ENCODE assay signal across 18 cellular contexts in genomic region chr1:997728-998050, GRCh38. TPM values are rescaled to one million over a fixed set of nuclear protein-coding genes. Genes with fewer than 3 reads are reported as not detected.
DNase-seq lines count a peak whose midpoint lies in the region; ATAC-seq and TF ChIP-seq lines count a peak whose summit lies in the region.
"Had no signal": no experiment of that assay in that cellular context is flagged by ENCODE, and none has a peak within 500 bp of the region (broad histone marks: within the 10 kb centered on the region; RNA-seq: fewer than 3 reads in every experiment).

No MANE protein-coding gene starts in this region.

- no peak overlapping the region for H3K4me3 ChIP-seq in SK-N-SH (ENCODE audit: low read depth in 2 of 2, low read length in 1 of 2)
- H3K4me3 ChIP-seq in endodermal cell (ENCODE audit: low read length), result peak overlapping the region; percentile 72
- H3K4me3 ChIP-seq: body of pancreas had no signal

- H3K36me3 Mint-ChIP-seq in endodermal cell (ENCODE audit: low read depth), result no peaks in the 10 kb centered on the region
- no peaks in the 10 kb centered on the region for H3K36me3 Mint-ChIP-seq in stimulated activated memory B cell treated with anti-CD40 and anti-IgM and Interleukin-4, amounts not matched to agents 10 μg/mL and 1 μg/mL and 100 μg/mL, for 72 hours
- H3K36me3 Mint-ChIP-seq: CD8-positive, alpha-beta T cell had no signal

- H4K20me1 ChIP-seq in SK-N-SH (ENCODE audit: insufficient read depth), result no peaks in the 10 kb centered on the region

- H3K4me1 Mint-ChIP-seq in endodermal cell, result peaks cover 3% of the 10 kb centered on the region
- peaks cover 25% of the 10 kb centered on the region for H3K4me1 Mint-ChIP-seq in stimulated activated memory B cell treated with anti-CD40 and anti-IgM and Interleukin-4, amounts not matched to agents 10 μg/mL and 1 μg/mL and 100 μg/mL, for 72 hours

- ATAC-seq in SK-N-SH treated with all-trans-retinoic acid at 6 μM for 48 hours (no peak), GM18907 (IDR thresholded peaks at IDR 0.05; ENCODE audit: unreplicated experiment) (no peak)
- no peak for ATAC-seq in stimulated activated memory B cell treated with anti-CD40 and anti-IgM and Interleukin-4, amounts not matched to agents 10 μg/mL and 1 μg/mL and 100 μg/mL, for 72 hours
- ATAC-seq: body of pancreas; CD8-positive, alpha-beta T cell; lower lobe of right lung; sciatic nerve had no signal

- no peaks in the 10 kb centered on the region for H3K9me3 ChIP-seq in SK-N-SH
- H3K9me3 ChIP-seq in endodermal cell (ENCODE audit: control insufficient read depth, low read length), result peaks cover 2% of the 10 kb centered on the region
- H3K9me3 ChIP-seq: body of pancreas, lower lobe of right lung, neutrophil, upper lobe of left lung had no signal

- TF ChIP-seq RAD21 in SK-N-SH (IDR thresholded peaks at IDR 0.05; ENCODE audit: low read length), result no peak

- POLR2A ChIA-PET in SK-N-SH (lab: Yijun Ruan, JAX), result no interaction called here

- no peak overlapping the region for H2AFZ ChIP-seq in SK-N-SH (ENCODE audit: low read depth)

- CTCF ChIA-PET in SK-N-SH (lab: Yijun Ruan, JAX), result interaction anchor here (0.6 to 13.2 kb wide), 7 partner anchors 8 to 92 kb away, joined by 3 to 246 read pairs (median 4); partner anchors contain the start of gene PERM1

- no peak overlapping the region for H3K4me2 ChIP-seq in SK-N-SH

- H3K27ac Mint-ChIP-seq in endodermal cell, result no peak overlapping the region
- no peak overlapping the region for H3K27ac Mint-ChIP-seq in stimulated activated memory B cell treated with anti-CD40 and anti-IgM and Interleukin-4, amounts not matched to agents 10 μg/mL and 1 μg/mL and 100 μg/mL, for 72 hours
- H3K27ac Mint-ChIP-seq: CD8-positive, alpha-beta T cell had no signal

- H3K4me1 ChIP-seq in SK-N-SH (ENCODE audit: control insufficient read depth in 1 of 2, insufficient read depth in 2 of 2, low read depth in 1 of 2, low read length in 1 of 2) (peaks cover 0 to 11% of the 10 kb centered on the region in 2 experiments; a peak in 1 of 4 replicates), endodermal cell (ENCODE audit: control insufficient read depth, insufficient read depth, low read length) (no peaks in the 10 kb centered on the region)

- no CpG with 5 or more reads among the region's 7 CpGs for WGBS in SK-N-SH (ENCODE audit: low lambda C conversion rate)
- WGBS in endodermal cell (ENCODE audit: insufficient coverage in 1 of 2, insufficient read length in 1 of 2), 2 experiments, result 65 to 70% methylated on average over 4 to 7 of the region's 7 CpGs

- H3K9me3 Mint-ChIP-seq in endodermal cell, result peaks cover 3% of the 10 kb centered on the region
- H3K9me3 Mint-ChIP-seq in stimulated activated memory B cell treated with anti-CD40 and anti-IgM and Interleukin-4, amounts not matched to agents 10 μg/mL and 1 μg/mL and 100 μg/mL, for 72 hours, result peaks cover 1% of the 10 kb centered on the region

- DNase-seq in SK-N-SH (peak; percentile 33), endodermal cell (peak; percentile 67), DMS 273 (lab: John Stamatoyannopoulos, UW; ENCODE audit: unreplicated experiment) (no peak)
- DNase-seq: activated gamma-delta T cell treated with Interleukin-2 at 50 U/mL for 16 hours; CD8-positive, alpha-beta T cell; lower lobe of right lung; NCI-H1694 treated with DMSO at 0.1 percent for 48 hours; NCI-H446 treated with DMSO at 0.1 percent for 48 hours; stimulated activated CD4-positive, alpha-beta T cell treated with anti-CD3 and anti-CD28 coated beads, Interleukin-4, amount 100 ng/mL, for 24 hours had no signal

- H3K27me3 ChIP-seq in SK-N-SH (ENCODE audit: insufficient read depth), result peaks cover 12% of the 10 kb centered on the region; the same call in 1 of the 2 replicates
- H3K27me3 ChIP-seq in endodermal cell (ENCODE audit: control insufficient read depth, insufficient read depth, low read length, poor library complexity, severe bottlenecking), result peaks cover 25% of the 10 kb centered on the region

- H3F3A ChIP-seq in SK-N-SH (replicated peaks; ENCODE audit: insufficient read depth), result no peaks in the 10 kb centered on the region

- H3K27ac ChIP-seq in SK-N-SH (ENCODE audit: low read depth in 2 of 2, low read length in 1 of 2), result no peak overlapping the region
- H3K27ac ChIP-seq in endodermal cell (ENCODE audit: low read depth, low read length), result peak overlapping the region; percentile 60
- H3K27ac ChIP-seq: lower lobe of right lung, neutrophil had no signal

- TF ChIP-seq EP300 in SK-N-SH (IDR thresholded peaks at IDR 0.05; ENCODE audit: borderline replicate concordance in 1 of 2, low read depth in 1 of 2, low read length in 1 of 2), result no peak

- peaks cover 74% of the 10 kb centered on the region for H3K27me3 Mint-ChIP-seq in endodermal cell (ENCODE audit: insufficient read depth)
- H3K27me3 Mint-ChIP-seq in stimulated activated memory B cell treated with anti-CD40 and anti-IgM and Interleukin-4, amounts not matched to agents 10 μg/mL and 1 μg/mL and 100 μg/mL, for 72 hours, result peaks cover 61% of the 10 kb centered on the region

- H3K36me3 ChIP-seq in SK-N-SH (replicated peaks in 1 of 2; ENCODE audit: control insufficient read depth in 1 of 2, insufficient read depth in 2 of 2, low read length in 1 of 2) (no peaks in the 10 kb centered on the region), endodermal cell (ENCODE audit: control insufficient read depth, insufficient read depth, low read length) (no peaks in the 10 kb centered on the region)
- H3K36me3 ChIP-seq: lower lobe of right lung, neutrophil, upper lobe of left lung had no signal

- no peaks in the 10 kb centered on the region for H3K79me2 ChIP-seq in SK-N-SH (ENCODE audit: insufficient read depth)

- TF ChIP-seq CTCF in SK-N-SH (IDR thresholded peaks at IDR 0.05), result no peak
- no peak for TF ChIP-seq CTCF in endodermal cell (conservative IDR thresholded peaks at IDR 0.05)

- no peak overlapping the region for H3K4me3 Mint-ChIP-seq in endodermal cell
- H3K4me3 Mint-ChIP-seq in stimulated activated memory B cell treated with anti-CD40 and anti-IgM and Interleukin-4, amounts not matched to agents 10 μg/mL and 1 μg/mL and 100 μg/mL, for 72 hours, result peak overlapping the region; percentile 50

- no peaks in the 10 kb centered on the region for H3K9me2 ChIP-seq in SK-N-SH

- no peak overlapping the region for H3K9ac ChIP-seq in SK-N-SH
- H3K9ac ChIP-seq in endodermal cell (ENCODE audit: extremely low read depth, low read length, poor library complexity, severe bottlenecking), result peak overlapping the region; percentile 5

TF ChIP-seq in SK-N-SH, 30 proteins besides CTCF, POLR2A, EP300 and RAD21 (continues in another document):
- TF ChIP-seq RFX5 (IDR thresholded peaks at IDR 0.05; ENCODE audit: low read length) (no peak), EZH2phosphoT487 (IDR thresholded peaks at IDR 0.05; ENCODE audit: borderline replicate concordance, low read depth) (no peak), RXRA (IDR thresholded peaks at IDR 0.05; ENCODE audit: borderline replicate concordance, low read depth) (no peak), CHD2 (IDR thresholded peaks at IDR 0.05; ENCODE audit: low read length, partially characterized antibody) (no peak), RCOR1 (IDR thresholded peaks at IDR 0.05; ENCODE audit: low read length) (no peak), POLR2AphosphoS5 (IDR thresholded peaks at IDR 0.05; ENCODE audit: low read depth, low read length) (no peak)
- TF ChIP-seq, protein P1, sequence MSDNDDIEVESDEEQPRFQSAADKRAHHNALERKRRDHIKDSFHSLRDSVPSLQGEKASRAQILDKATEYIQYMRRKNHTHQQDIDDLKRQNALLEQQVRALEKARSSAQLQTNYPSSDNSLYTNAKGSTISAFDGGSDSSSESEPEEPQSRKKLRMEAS (IDR thresholded peaks at IDR 0.05; ENCODE audit: low read depth), result no peak

RNA-seq across cellular contexts. Expression of gene HES4, which starts 2.2 kb away (rescaled TPM):
- polyA plus RNA-seq in SK-N-SH (2012; rRNA removed), result 4.2 and 4.7 TPM in 2 replicates
- polyA plus RNA-seq in SK-N-SH (2012; cell fraction: cytosol; rRNA removed), result 0.26 and 0.32 TPM in 2 replicates
- 43.9 and 52.7 TPM in 2 replicates for polyA plus RNA-seq in SK-N-SH (2012; cell fraction: nucleus; rRNA removed)
- 10 to 100 TPM; 16.1 to 19.7 TPM for total RNA-seq in endodermal cell
- 144 TPM for polyA plus RNA-seq in endodermal cell (2013, experiment 1 of 2)
- 117 TPM for polyA plus RNA-seq in endodermal cell (2013, experiment 2 of 2)

RNA-seq across cellular contexts. Expression of gene ISG15, which starts 15.6 kb away (rescaled TPM):
- polyA plus RNA-seq in SK-N-SH (2012; rRNA removed), result 22.9 and 28.6 TPM in 2 replicates
- 14.3 and 16.1 TPM in 2 replicates for polyA plus RNA-seq in SK-N-SH (2012; cell fraction: cytosol; rRNA removed)
- polyA plus RNA-seq in SK-N-SH (2012; cell fraction: nucleus; rRNA removed), result 15.0 and 31.2 TPM in 2 replicates
- total RNA-seq in endodermal cell, result 10 to 100 TPM; 46.6 to 48.4 TPM
- polyA plus RNA-seq in endodermal cell (2013, experiment 1 of 2), result 31.4 TPM
- 31.8 TPM for polyA plus RNA-seq in endodermal cell (2013, experiment 2 of 2)

RNA-seq across cellular contexts. Expression of gene PERM1, which starts 15.8 kb away (rescaled TPM):
- 0.18 and 0.25 TPM in 2 replicates for polyA plus RNA-seq in SK-N-SH (2012; rRNA removed)
- polyA plus RNA-seq in SK-N-SH (2012; cell fraction: cytosol; rRNA removed), result 0.13 and 0.18 TPM in 2 replicates
- 0.73 and 1.4 TPM in 2 replicates for polyA plus RNA-seq in SK-N-SH (2012; cell fraction: nucleus; rRNA removed)
- not detected for total RNA-seq in endodermal cell
- not detected for polyA plus RNA-seq in endodermal cell (2013, experiment 1 of 2)
- polyA plus RNA-seq in endodermal cell (2013, experiment 2 of 2), result not detected
- total RNA-seq: A172; activated CD8-positive, alpha-beta memory T cell treated with anti-CD3 and anti-CD28 coated beads for 36 hours; body of pancreas; lower lobe of right lung; sciatic nerve had no signal

RNA-seq across cellular contexts. Expression of gene AGRN, which starts 22.2 kb away (rescaled TPM):
- 24.0 and 31.6 TPM in 2 replicates for polyA plus RNA-seq in SK-N-SH (2012; rRNA removed)
- polyA plus RNA-seq in SK-N-SH (2012; cell fraction: cytosol; rRNA removed), result 12.6 and 21.4 TPM in 2 replicates
- polyA plus RNA-seq in SK-N-SH (2012; cell fraction: nucleus; rRNA removed), result 141 and 187 TPM in 2 replicates
- 100 to 1,000 TPM; 269 to 288 TPM for total RNA-seq in endodermal cell
- polyA plus RNA-seq in endodermal cell (2013, experiment 1 of 2), result 192 TPM
- 176 TPM for polyA plus RNA-seq in endodermal cell (2013, experiment 2 of 2)

RNA-seq across cellular contexts. Expression of gene PLEKHN1, which starts 31.4 kb away (rescaled TPM):
- not detected in 2 replicates for polyA plus RNA-seq in SK-N-SH (2012; rRNA removed)
- polyA plus RNA-seq in SK-N-SH (2012; cell fraction: cytosol; rRNA removed), result not detected in 2 replicates
- 0.13 and 0.25 TPM in 2 replicates for polyA plus RNA-seq in SK-N-SH (2012; cell fraction: nucleus; rRNA removed)
- 1 to 10 TPM; 1.5 to 4.6 TPM for total RNA-seq in endodermal cell
- not detected for polyA plus RNA-seq in endodermal cell (2013, experiment 1 of 2)
- polyA plus RNA-seq in endodermal cell (2013, experiment 2 of 2), result 0.29 TPM
- total RNA-seq: body of pancreas had no signal
